In the genomic region with DNA sequence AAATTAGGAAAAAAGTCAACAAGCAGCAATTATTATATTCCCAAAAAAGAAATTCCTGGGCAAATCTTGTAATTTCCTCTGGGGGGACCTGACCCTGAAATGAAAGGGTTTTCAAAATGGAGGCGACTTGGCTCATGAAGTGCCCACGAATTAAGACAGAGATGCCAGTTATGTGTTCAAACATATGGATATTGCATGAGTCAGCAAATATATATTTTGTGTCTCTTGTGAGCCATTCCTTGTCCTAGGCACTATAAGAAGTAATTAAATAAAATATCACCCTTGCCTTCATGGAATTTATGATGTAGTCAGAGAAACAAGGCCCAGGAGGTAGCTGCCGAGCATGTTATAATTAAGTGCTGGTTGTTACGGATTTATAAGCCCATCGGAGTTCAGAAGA, we compare ENCODE assay signal across 31 cellular contexts.
"Had no signal": no experiment of that assay in that cellular context is flagged by ENCODE, and none has a peak within 500 bp of the region (broad histone marks: within the 10 kb centered on the region; RNA-seq: fewer than 3 reads in every experiment).

No MANE protein-coding gene starts in this region.

- H3K9ac ChIP-seq: neural progenitor cell had no signal

- H3K27me3 ChIP-seq: neural progenitor cell, neutrophil, pancreas, spleen, thyroid gland, tibial nerve, upper lobe of left lung, vagina had no signal

- FAIRE-seq: pancreas, urothelium cell line had no signal

- H3K4me3 ChIP-seq: neural progenitor cell, pancreas, psoas muscle, skin epidermis, smooth muscle cell, spleen, thoracic aorta, thyroid gland, tibial nerve, upper lobe of left lung, vagina had no signal

- H3K4me2 ChIP-seq: neural progenitor cell, smooth muscle cell had no signal

- H2AFZ ChIP-seq: neural progenitor cell had no signal

- H3K4me1 ChIP-seq: neural progenitor cell, pancreas, psoas muscle, spleen, thyroid gland, tibial nerve, upper lobe of left lung had no signal

- DNase-seq: naive B cell; naive thymus-derived CD8-positive, alpha-beta T cell; nucleus accumbens; pancreas; posterior cingulate gyrus; psoas muscle; right cardiac atrium; spleen; stimulated activated CD4-positive, alpha-beta T cell treated with anti-CD3 and anti-CD28 coated beads, Interleukin-12 subunit alpha, Interleukin-12 subunit beta, amount 100 ng/mL, for 4 hours; stimulated activated CD4-positive, alpha-beta T cell treated with anti-CD3 and anti-CD28 coated beads, Interleukin-1b, Interleukin-23, amount 100 ng/mL, for 48 hours; stimulated activated CD4-positive, alpha-beta T cell treated with anti-CD3 and anti-CD28 coated beads, Interleukin-4, amount 100 ng/mL, for 1 hour; stimulated activated CD4-positive, alpha-beta T cell treated with anti-CD3 and anti-CD28 coated beads, Interleukin-4, amount 100 ng/mL, for 4 hours; stimulated activated CD8-positive, alpha-beta memory T cell treated with anti-CD3 and anti-CD28 coated beads, Interleukin-4, amount 100 ng/mL, for 48 hours; stimulated activated naive CD4-positive, alpha-beta T cell; stimulated activated naive CD8-positive, alpha-beta T cell treated with anti-CD3 and anti-CD28 coated beads, Interleukin-15, amount 100 ng/mL, for 72 hours; stimulated activated naive CD8-positive, alpha-beta T cell treated with anti-CD3 and anti-CD28 coated beads, Interleukin-15, Interleukin-2, amounts not matched to agents 100 U/mL and 50 U/mL, for 24 hours; substantia nigra; thyroid gland; trophoblast cell; upper lobe of left lung had no signal

- H3K36me3 ChIP-seq: neural progenitor cell, neutrophil, pancreas, spleen, thoracic aorta, thyroid gland, tibial nerve, upper lobe of left lung, vagina had no signal

- H3K9me3 ChIP-seq: neutrophil, pancreas, psoas muscle, thoracic aorta, thyroid gland, vagina had no signal

- ATAC-seq: naive thymus-derived CD8-positive, alpha-beta T cell; natural killer cell treated with Interleukin-12 subunit alpha and Interleukin-12 subunit beta and Interleukin-15 and Interleukin-18, amount 100 ng/mL, for 72 hours; pancreas; psoas muscle; right cardiac atrium; sciatic nerve; stimulated activated memory B cell treated with anti-CD40 and anti-IgM and Interleukin-4, amounts not matched to agents 10 μg/mL and 1 μg/mL and 100 μg/mL, for 72 hours; stimulated activated naive CD8-positive, alpha-beta T cell treated with anti-CD3 and anti-CD28 coated beads, Interleukin-15, amount 100 ng/mL, for 72 hours; stimulated activated naive CD8-positive, alpha-beta T cell treated with anti-CD3 and anti-CD28 coated beads, Interleukin-15, Interleukin-2, amounts not matched to agents 100 U/mL and 50 U/mL, for 24 hours had no signal

- H3K27ac ChIP-seq: neural progenitor cell, neutrophil, pancreas, psoas muscle, spleen, thoracic aorta, thyroid gland, tibial nerve, upper lobe of left lung, vagina had no signal
